9 cellular contexts compared by ENCODE assay signal in the genomic region with DNA sequence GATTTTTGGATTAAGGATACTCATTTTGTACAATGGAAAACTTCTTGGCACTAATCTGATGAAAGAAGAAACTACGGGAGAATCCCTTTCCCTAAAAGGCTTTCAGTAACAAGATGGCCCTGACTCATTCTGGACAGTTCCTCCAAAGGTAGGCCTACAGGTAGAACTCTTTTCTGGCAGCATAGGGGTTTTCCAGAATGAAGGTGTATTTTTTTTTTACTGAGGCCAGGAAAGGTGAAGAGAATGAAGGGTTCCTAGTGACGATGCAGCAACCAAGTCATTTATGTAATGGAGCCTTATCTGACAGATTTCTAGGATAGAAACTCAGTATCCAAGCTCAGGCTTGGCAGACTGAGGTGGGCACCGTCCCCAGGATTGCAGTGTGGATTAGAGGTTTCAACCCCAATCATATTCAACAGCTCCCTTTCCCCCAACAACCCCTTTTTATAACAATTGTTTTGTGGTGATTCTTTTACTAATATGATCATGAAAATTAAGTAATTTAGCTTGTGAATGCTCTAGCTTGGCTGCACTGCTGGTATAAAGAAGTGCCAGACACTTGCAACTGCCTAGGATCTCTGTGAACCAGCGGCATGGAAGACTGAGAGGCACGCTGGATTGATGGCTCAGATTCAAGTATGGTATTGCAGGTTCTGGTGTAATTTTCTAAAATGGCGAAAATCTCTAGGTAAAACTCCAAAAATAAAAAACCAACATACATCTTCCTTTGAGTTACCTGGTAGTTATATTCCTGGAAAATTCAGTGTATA. TPM values are rescaled to one million over a fixed set of nuclear protein-coding genes. Genes with fewer than 3 reads are reported as not detected.
DNase-seq lines count a peak whose midpoint lies in the region; ATAC-seq and TF ChIP-seq lines count a peak whose summit lies in the region.
"Had no signal": no experiment of that assay in that cellular context is flagged by ENCODE, and none has a peak within 500 bp of the region (broad histone marks: within the 10 kb centered on the region; RNA-seq: fewer than 3 reads in every experiment).

No MANE protein-coding gene starts in this region.

- no peaks in the 10 kb centered on the region for H3K27me3 Mint-ChIP-seq in activated naive CD4-positive, alpha-beta T cell treated with anti-CD3 and anti-CD28 coated beads, Interleukin-2, amount 10 ng/mL, durations not matched to agents 7 days and 5 days
- no peaks in the 10 kb centered on the region for H3K27me3 Mint-ChIP-seq in type B pancreatic cell

- H3K4me3 Mint-ChIP-seq in activated naive CD4-positive, alpha-beta T cell treated with anti-CD3 and anti-CD28 coated beads, Interleukin-2, amount 10 ng/mL, durations not matched to agents 7 days and 5 days, result peak overlapping the region; percentile 61
- peak overlapping the region; percentile 22 for H3K4me3 Mint-ChIP-seq in type B pancreatic cell

- TF ChIP-seq CTCF in adrenal gland (IDR thresholded peaks at IDR 0.05), result no peak
- TF ChIP-seq CTCF in type B pancreatic cell (conservative IDR thresholded peaks at IDR 0.05), result no peak

- H3K4ac ChIP-seq in mesenchymal stem cell (ENCODE audit: low read depth in 1 of 2, low read length in 2 of 2), result no peak overlapping the region

- peak overlapping the region; percentile 90 to 99 (median 96) for H3K27ac ChIP-seq in adrenal gland
- peak overlapping the region; percentile 81 for H3K27ac ChIP-seq in mesenchymal stem cell (ENCODE audit: low read length, poor library complexity, severe bottlenecking)

- no peak overlapping the region for H2BK5ac ChIP-seq in mesenchymal stem cell (ENCODE audit: low read depth, low read length, poor library complexity, severe bottlenecking)

- no peak overlapping the region for H3K4me2 ChIP-seq in mesenchymal stem cell (ENCODE audit: low read length, poor library complexity, severe bottlenecking)

- WGBS in adrenal gland, 4 donors, result 89 to 95% (median 92%) methylated on average over 6 of the region's 6 CpGs
- WGBS in mesenchymal stem cell, result 95% methylated on average over 3 of the region's 6 CpGs

- peaks cover 24% of the 10 kb centered on the region for H3K36me3 Mint-ChIP-seq in activated naive CD4-positive, alpha-beta T cell treated with anti-CD3 and anti-CD28 coated beads, Interleukin-2, amount 10 ng/mL, durations not matched to agents 7 days and 5 days
- H3K36me3 Mint-ChIP-seq in type B pancreatic cell, result peaks cover 8% of the 10 kb centered on the region

- H3K18ac ChIP-seq in mesenchymal stem cell (ENCODE audit: low read depth in 1 of 2, low read length in 2 of 2), result peak overlapping the region in 1 of 2 experiments; percentile 46

- H3K23ac ChIP-seq in mesenchymal stem cell (ENCODE audit: low read length in 2 of 2), result no peak overlapping the region

- no peak overlapping the region for H2BK120ac ChIP-seq in mesenchymal stem cell (ENCODE audit: low read depth, low read length)

- no peaks in the 10 kb centered on the region for H3K9me3 Mint-ChIP-seq in activated naive CD4-positive, alpha-beta T cell treated with anti-CD3 and anti-CD28 coated beads, Interleukin-2, amount 10 ng/mL, durations not matched to agents 7 days and 5 days
- no peaks in the 10 kb centered on the region for H3K9me3 Mint-ChIP-seq in type B pancreatic cell

- H2AFZ ChIP-seq in mesenchymal stem cell (ENCODE audit: low read depth, low read length), result no peak overlapping the region

- intact Hi-C loops in adrenal gland (cut with DNase I), result no loop called here

- H3K14ac ChIP-seq in mesenchymal stem cell (ENCODE audit: low read length in 2 of 2), result no peak overlapping the region

- no peak for TF ChIP-seq POLR2A in adrenal gland (IDR thresholded peaks at IDR 0.05)

- H2BK15ac ChIP-seq in mesenchymal stem cell (ENCODE audit: low read depth, poor library complexity, severe bottlenecking), result no peak overlapping the region

- H4K91ac ChIP-seq in mesenchymal stem cell (ENCODE audit: low read length), result no peak overlapping the region

- peak overlapping the region; percentile 99 for H3K27ac Mint-ChIP-seq in activated naive CD4-positive, alpha-beta T cell treated with anti-CD3 and anti-CD28 coated beads, Interleukin-2, amount 10 ng/mL, durations not matched to agents 7 days and 5 days
- H3K27ac Mint-ChIP-seq in type B pancreatic cell, result peak overlapping the region; percentile 99

- H3K4me1 ChIP-seq in adrenal gland (replicated peaks in 1 of 2) (peaks cover 9 to 34% of the 10 kb centered on the region in 2 donors), mesenchymal stem cell (ENCODE audit: control insufficient read depth, insufficient read depth, low read depth, low read length) (peaks cover 7% of the 10 kb centered on the region)

- H3K27me3 ChIP-seq in adrenal gland (no peaks in the 10 kb centered on the region), mesenchymal stem cell (ENCODE audit: control insufficient read depth in 1 of 2, insufficient read depth in 1 of 2, low read length in 2 of 2) (no peaks in the 10 kb centered on the region)

- no peak overlapping the region for H4K8ac ChIP-seq in mesenchymal stem cell (ENCODE audit: low read length)

- H3K9me3 ChIP-seq in adrenal gland (replicated peaks in 1 of 3) (no peaks in the 10 kb centered on the region), mesenchymal stem cell (ENCODE audit: control insufficient read depth, low read length) (no peaks in the 10 kb centered on the region)

- no peak overlapping the region for H3K4me3 ChIP-seq in adrenal gland
- peak overlapping the region in 1 of 2 experiments; percentile 94 for H3K4me3 ChIP-seq in mesenchymal stem cell (ENCODE audit: insufficient read depth in 1 of 2, low read depth in 1 of 2, low read length in 2 of 2)

- ATAC-seq in HG02981 (IDR thresholded peaks at IDR 0.05; ENCODE audit: unreplicated experiment) (no peak), GM21360 (IDR thresholded peaks at IDR 0.05; ENCODE audit: unreplicated experiment) (no peak)

- DNase-seq in activated naive CD4-positive, alpha-beta T cell treated with anti-CD3 and anti-CD28 coated beads, Interleukin-2, amount 10 ng/mL, durations not matched to agents 7 days and 5 days, result no peak
- DNase-seq in activated naive CD4-positive, alpha-beta T cell treated with anti-CD3 and anti-CD28 coated beads, Interleukin-2, amount 50 U/mL, for 16 hours, result no peak
- DNase-seq in adrenal gland (no peak), mesenchymal stem cell (no peak), type B pancreatic cell (ENCODE audit: extremely low spot score, unreplicated experiment) (no peak), putamen (ENCODE audit: low spot score) (no peak)
- DNase-seq: Calu3 had no signal

- H2AK5ac ChIP-seq in mesenchymal stem cell (ENCODE audit: low read length, severe bottlenecking), result no peak overlapping the region

- H3K36me3 ChIP-seq in adrenal gland (replicated peaks in 1 of 2), result peaks cover 0 to 6% of the 10 kb centered on the region in 2 donors
- H3K36me3 ChIP-seq in mesenchymal stem cell (ENCODE audit: control insufficient read depth in 1 of 2, insufficient read depth in 2 of 2, low read depth in 1 of 2, low read length in 2 of 2), result peaks cover 0 to 15% of the 10 kb centered on the region in 2 experiments

- CTCF ChIA-PET in activated naive CD4-positive, alpha-beta T cell treated with anti-CD3 and anti-CD28 coated beads, Interleukin-2, amount 10 ng/mL, durations not matched to agents 7 days and 5 days (lab: Charles Lee), result interaction anchor here (1.2 to 16.0 kb wide), 5 partner anchors 9 to 143 kb away, joined by 3 to 282 read pairs (median 44); a partner anchor contains a TSS

- peak overlapping the region; percentile 29 to 87 for H2BK12ac ChIP-seq in mesenchymal stem cell (ENCODE audit: low read length in 2 of 2)

- H3K79me1 ChIP-seq in mesenchymal stem cell (replicated peaks; ENCODE audit: low read length, poor library complexity, severe bottlenecking), result peaks cover 9% of the 10 kb centered on the region

- peak overlapping the region; percentile 97 for H3K9ac ChIP-seq in mesenchymal stem cell (ENCODE audit: low read length)

- peaks cover 79% of the 10 kb centered on the region for H3K4me1 Mint-ChIP-seq in activated naive CD4-positive, alpha-beta T cell treated with anti-CD3 and anti-CD28 coated beads, Interleukin-2, amount 10 ng/mL, durations not matched to agents 7 days and 5 days
- no peaks in the 10 kb centered on the region for H3K4me1 Mint-ChIP-seq in type B pancreatic cell (ENCODE audit: unreplicated experiment)

RNA-seq across cellular contexts. Expression of a gene that starts 8.7 kb away (rescaled TPM):
- total RNA-seq in adrenal gland (10 to 100 TPM in 6 of 8 donors, 1 to 10 TPM in 2; 7.2 to 38.8 (median 19.2) TPM), type B pancreatic cell (ENCODE audit: low replicate concordance) (24.9 and 30.9 TPM in 2 replicates)
- polyA plus RNA-seq in adrenal gland, result 10 to 100 TPM; 16.9 to 34.7 (median 18.3) TPM
- polyA plus RNA-seq in mesenchymal stem cell (2013, experiment 1 of 2), result 7.6 TPM
- polyA plus RNA-seq in mesenchymal stem cell (2013, experiment 2 of 2), result 7.0 TPM

RNA-seq across cellular contexts. Expression of a gene that starts 16.3 kb away (rescaled TPM):
- 1,000 to 10,000 TPM; 1,793 to 6,421 (median 3,354) TPM for total RNA-seq in adrenal gland
- polyA plus RNA-seq in adrenal gland, result 1,000 to 10,000 TPM; 1,063 to 5,117 (median 1,725) TPM
- polyA plus RNA-seq in mesenchymal stem cell (2013, experiment 1 of 2), result 2,564 TPM
- 2,876 TPM for polyA plus RNA-seq in mesenchymal stem cell (2013, experiment 2 of 2)
- total RNA-seq in type B pancreatic cell (ENCODE audit: low replicate concordance), result 400 and 519 TPM in 2 replicates

RNA-seq across cellular contexts. Expression of a gene that starts 16.5 kb away (rescaled TPM):
- 1 to 10 TPM in 7 of 8 donors, under 1 TPM in 1; 0.42 to 5.6 (median 2.7) TPM for total RNA-seq in adrenal gland
- 10 to 100 TPM in 2 of 3 donors, 1 to 10 TPM in 1; 1.3 to 18.3 (median 17.5) TPM for polyA plus RNA-seq in adrenal gland
- polyA plus RNA-seq in mesenchymal stem cell (2013, experiment 1 of 2), result 0.17 TPM
- polyA plus RNA-seq in mesenchymal stem cell (2013, experiment 2 of 2), result 0.48 TPM
- total RNA-seq in type B pancreatic cell (ENCODE audit: low replicate concordance), result 1.0 and 1.2 TPM in 2 replicates
